Comparison of ENCODE assay signal across 8 cellular contexts in genomic region chr5:17696625-17697024, GRCh38.
"Had no signal": no experiment of that assay in that cellular context is flagged by ENCODE, and none has a peak within 500 bp of the region (broad histone marks: within the 10 kb centered on the region; RNA-seq: fewer than 3 reads in every experiment).

No MANE protein-coding gene starts in this region.

- H3K4me3 ChIP-seq: GM23338 had no signal

- FAIRE-seq: H1, H54, HTR-8/SVneo had no signal

- H3K27ac ChIP-seq: KMS-11 had no signal

- ATAC-seq: GM23338 had no signal

- DNase-seq: H9, HCEC 1CT, KBM-7 had no signal

- H3K4me2 ChIP-seq: GM23338, KMS-11 had no signal

- H2AFZ ChIP-seq: GM23338 had no signal

- H3K9ac ChIP-seq: KMS-11 had no signal
